2 cellular contexts compared by ENCODE assay signal in the genomic region with DNA sequence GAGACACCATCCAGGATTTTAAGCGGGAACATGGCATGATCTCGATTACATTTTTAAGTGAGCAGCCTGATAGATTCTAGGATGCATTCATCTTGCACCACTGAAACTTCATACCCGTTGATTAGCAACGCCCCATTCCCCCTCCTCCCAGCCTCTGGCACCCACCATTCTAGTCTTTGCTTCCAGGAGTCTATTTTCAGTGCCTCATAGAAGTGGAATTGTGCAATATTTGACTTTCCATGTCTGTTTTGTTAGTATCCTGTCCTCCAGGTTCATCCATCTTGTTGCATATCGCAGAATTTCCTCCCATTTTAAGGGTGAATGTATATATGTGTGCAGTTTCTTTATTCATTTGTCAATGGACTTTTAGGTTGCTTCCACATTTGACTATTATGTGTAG.
TF ChIP-seq lines count a peak whose summit lies in the region.

No MANE protein-coding gene starts in this region.

TF ChIP-seq in HepG2, 621 proteins besides CTCF, POLR2A, EP300 and RAD21 (continues in another document):
- TF ChIP-seq ZNF251 (CRISPR knock-in tag; IDR thresholded peaks at IDR 0.05) = no peak
- TF ChIP-seq ZNF263 (CRISPR knock-in tag; IDR thresholded peaks at IDR 0.05) = peak; percentile 74
- TF ChIP-seq SOX13 (IDR thresholded peaks at IDR 0.05) = no peak
- TF ChIP-seq SOX13 (CRISPR knock-in tag; conservative IDR thresholded peaks at IDR 0.05 in 1 of 2, IDR thresholded peaks at IDR 0.05 in 1 of 2) = peak in 1 of 2 experiments; percentile 21; a peak in 1 of 4 replicates
- TF ChIP-seq ZNF552 (CRISPR knock-in tag; IDR thresholded peaks at IDR 0.05; ENCODE audit: borderline replicate concordance) = no peak
- TF ChIP-seq CEBPB (IDR thresholded peaks at IDR 0.05; ENCODE audit: borderline replicate concordance, low read depth, low read length) = peak; percentile 97
- no peak for TF ChIP-seq ZC3H4 (CRISPR knock-in tag; IDR thresholded peaks at IDR 0.05; ENCODE audit: borderline replicate concordance)
- no peak for TF ChIP-seq RFX3 (CRISPR knock-in tag; IDR thresholded peaks at IDR 0.05)
- TF ChIP-seq HMGA1 (CRISPR knock-in tag; conservative IDR thresholded peaks at IDR 0.05) = no peak
- no peak for TF ChIP-seq ZNF724P (CRISPR knock-in tag; IDR thresholded peaks at IDR 0.05; ENCODE audit: borderline replicate concordance)
- TF ChIP-seq YEATS4 (CRISPR knock-in tag; IDR thresholded peaks at IDR 0.05; ENCODE audit: borderline replicate concordance) = 0 out of 2 replicates have a peak, but pooled peaks have one; percentile 5
- no peak for TF ChIP-seq NONO (IDR thresholded peaks at IDR 0.05)
- TF ChIP-seq NONO (CRISPR knock-in tag; conservative IDR thresholded peaks at IDR 0.05) = no peak
- TF ChIP-seq ZNF225 (CRISPR knock-in tag; IDR thresholded peaks at IDR 0.05) = no peak
- no peak for TF ChIP-seq ZNF670 (CRISPR knock-in tag; IDR thresholded peaks at IDR 0.05; ENCODE audit: borderline replicate concordance)
- no peak for TF ChIP-seq ZNF780A (CRISPR knock-in tag; IDR thresholded peaks at IDR 0.05)
- TF ChIP-seq, protein P1, sequence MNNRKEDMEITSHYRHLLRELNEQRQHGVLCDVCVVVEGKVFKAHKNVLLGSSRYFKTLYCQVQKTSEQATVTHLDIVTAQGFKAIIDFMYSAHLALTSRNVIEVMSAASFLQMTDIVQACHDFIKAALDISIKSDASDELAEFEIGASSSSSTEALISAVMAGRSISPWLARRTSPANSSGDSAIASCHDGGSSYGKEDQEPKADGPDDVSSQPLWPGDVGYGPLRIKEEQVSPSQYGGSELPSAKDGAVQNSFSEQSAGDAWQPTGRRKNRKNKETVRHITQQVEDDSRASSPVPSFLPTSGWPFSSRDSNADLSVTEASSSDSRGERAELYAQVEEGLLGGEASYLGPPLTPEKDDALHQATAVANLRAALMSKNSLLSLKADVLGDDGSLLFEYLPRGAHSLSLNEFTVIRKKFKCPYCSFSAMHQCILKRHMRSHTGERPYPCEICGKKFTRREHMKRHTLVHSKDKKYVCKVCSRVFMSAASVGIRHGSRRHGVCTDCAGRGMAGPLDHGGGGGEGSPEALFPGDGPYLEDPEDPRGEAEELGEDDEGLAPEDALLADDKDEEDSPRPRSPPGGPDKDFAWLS (CRISPR knock-in tag; IDR thresholded peaks at IDR 0.05; ENCODE audit: borderline replicate concordance) = no peak
- no peak for TF ChIP-seq CBX1 (IDR thresholded peaks at IDR 0.05; ENCODE audit: low read depth)
- no peak for TF ChIP-seq ZNF761 (CRISPR knock-in tag; conservative IDR thresholded peaks at IDR 0.05)
- TF ChIP-seq, protein P2, sequence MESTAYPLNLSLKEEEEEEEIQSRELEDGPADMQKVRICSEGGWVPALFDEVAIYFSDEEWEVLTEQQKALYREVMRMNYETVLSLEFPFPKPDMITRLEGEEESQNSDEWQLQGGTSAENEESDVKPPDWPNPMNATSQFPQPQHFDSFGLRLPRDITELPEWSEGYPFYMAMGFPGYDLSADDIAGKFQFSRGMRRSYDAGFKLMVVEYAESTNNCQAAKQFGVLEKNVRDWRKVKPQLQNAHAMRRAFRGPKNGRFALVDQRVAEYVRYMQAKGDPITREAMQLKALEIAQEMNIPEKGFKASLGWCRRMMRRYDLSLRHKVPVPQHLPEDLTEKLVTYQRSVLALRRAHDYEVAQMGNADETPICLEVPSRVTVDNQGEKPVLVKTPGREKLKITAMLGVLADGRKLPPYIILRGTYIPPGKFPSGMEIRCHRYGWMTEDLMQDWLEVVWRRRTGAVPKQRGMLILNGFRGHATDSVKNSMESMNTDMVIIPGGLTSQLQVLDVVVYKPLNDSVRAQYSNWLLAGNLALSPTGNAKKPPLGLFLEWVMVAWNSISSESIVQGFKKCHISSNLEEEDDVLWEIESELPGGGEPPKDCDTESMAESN (CRISPR knock-in tag; conservative IDR thresholded peaks at IDR 0.05) = no peak
- no peak for TF ChIP-seq ZNF101 (CRISPR knock-in tag; IDR thresholded peaks at IDR 0.05; ENCODE audit: borderline replicate concordance, low read depth)
- no peak for TF ChIP-seq ZNF17 (CRISPR knock-in tag; IDR thresholded peaks at IDR 0.05)
- TF ChIP-seq, protein P3, sequence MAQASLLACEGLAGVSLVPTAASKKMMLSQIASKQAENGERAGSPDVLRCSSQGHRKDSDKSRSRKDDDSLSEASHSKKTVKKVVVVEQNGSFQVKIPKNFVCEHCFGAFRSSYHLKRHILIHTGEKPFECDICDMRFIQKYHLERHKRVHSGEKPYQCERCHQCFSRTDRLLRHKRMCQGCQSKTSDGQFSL (CRISPR knock-in tag; IDR thresholded peaks at IDR 0.05) = no peak
- no peak for TF ChIP-seq TOE1 (CRISPR knock-in tag; IDR thresholded peaks at IDR 0.05)
- TF ChIP-seq KAT7 (CRISPR knock-in tag; IDR thresholded peaks at IDR 0.05; ENCODE audit: borderline replicate concordance) = no peak
- TF ChIP-seq, protein P4, sequence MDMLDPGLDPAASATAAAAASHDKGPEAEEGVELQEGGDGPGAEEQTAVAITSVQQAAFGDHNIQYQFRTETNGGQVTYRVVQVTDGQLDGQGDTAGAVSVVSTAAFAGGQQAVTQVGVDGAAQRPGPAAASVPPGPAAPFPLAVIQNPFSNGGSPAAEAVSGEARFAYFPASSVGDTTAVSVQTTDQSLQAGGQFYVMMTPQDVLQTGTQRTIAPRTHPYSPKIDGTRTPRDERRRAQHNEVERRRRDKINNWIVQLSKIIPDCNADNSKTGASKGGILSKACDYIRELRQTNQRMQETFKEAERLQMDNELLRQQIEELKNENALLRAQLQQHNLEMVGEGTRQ (IDR thresholded peaks at IDR 0.05; ENCODE audit: low read depth, low read length) = no peak
- TF ChIP-seq, protein P4 (CRISPR knock-in tag; IDR thresholded peaks at IDR 0.05; ENCODE audit: borderline replicate concordance) = no peak
- TF ChIP-seq SYNCRIP (IDR thresholded peaks at IDR 0.05; ENCODE audit: insufficient read depth, low read depth, low read length) = no peak

TF ChIP-seq in K562, 482 proteins besides CTCF, POLR2A, EP300 and RAD21:
- no peak for TF ChIP-seq CEBPG (CRISPR knock-in tag; IDR thresholded peaks at IDR 0.05)
- peak in 1 of 2 experiments; percentile 32; a peak in 1 of 4 replicates for TF ChIP-seq CEBPG (tag; conservative IDR thresholded peaks at IDR 0.05 in 1 of 2, IDR thresholded peaks at IDR 0.05 in 1 of 2)
- no peak for TF ChIP-seq ZNF311 (CRISPR knock-in tag; IDR thresholded peaks at IDR 0.05)
- TF ChIP-seq CEBPB (tag; IDR thresholded peaks at IDR 0.05) = peak; percentile 58
TF ChIP-seq in K562: peak in this region for 2.
